In genomic region chr11:83285771-83286528, GRCh38 we compare ENCODE assay signal across 8 cellular contexts.
DNase-seq lines count a peak whose midpoint lies in the region; ATAC-seq, FAIRE-seq and TF ChIP-seq lines count a peak whose summit lies in the region.

Gene CCDC90B (minus strand): TSS chr11:83286367. CDS start chr11:83285972, 395 bp downstream.

- ATAC-seq in GM19035 (IDR thresholded peaks at IDR 0.05; ENCODE audit: unreplicated experiment) (peak; percentile 89), HG03354 (IDR thresholded peaks at IDR 0.05; ENCODE audit: poor library complexity, severe bottlenecking, unreplicated experiment) (peak; percentile 91)
- peak; percentile 93 for ATAC-seq in activated CD4-positive, CD25-positive, alpha-beta regulatory T cell treated with anti-CD3 and anti-CD28 coated beads, Interleukin-2, amount 50 U/mL, for 24 hours

- peak within 1 kb of the TSS; percentile 97 for H3K4me3 ChIP-seq in AG10803 (ENCODE audit: low read length)

- FAIRE-seq in islet of Langerhans (lab: Jason Lieb, UNC) = peak; percentile 56

- DNase-seq in AG10803 (ENCODE audit: low read depth) (peak; percentile 98), NCI-H446 treated with DMSO at 0.1 percent for 48 hours (lab: John Stamatoyannopoulos, UW) (peak; percentile 97), cerebellar cortex (ENCODE audit: low spot score) (peak; percentile 99)
- DNase-seq in stimulated activated CD4-positive, alpha-beta T cell treated with anti-CD3 and anti-CD28 coated beads, Interleukin-12 subunit alpha, Interleukin-12 subunit beta, amount 100 ng/mL, for 4 hours = peak; percentile 86

- peak; percentile 44 for TF ChIP-seq CTCF in AG10803 (conservative IDR thresholded peaks at IDR 0.05; ENCODE audit: low read length)

Comparison
In these comparisons a context has a peak if more than half of its experiments do, and no peak if none do; other contexts are left out.
1. Peak in every context shown above with its lines: DNase-seq, ATAC-seq and H3K4me3 ChIP-seq.